Comparison of ENCODE assay signal across 31 cellular contexts in the genomic region with DNA sequence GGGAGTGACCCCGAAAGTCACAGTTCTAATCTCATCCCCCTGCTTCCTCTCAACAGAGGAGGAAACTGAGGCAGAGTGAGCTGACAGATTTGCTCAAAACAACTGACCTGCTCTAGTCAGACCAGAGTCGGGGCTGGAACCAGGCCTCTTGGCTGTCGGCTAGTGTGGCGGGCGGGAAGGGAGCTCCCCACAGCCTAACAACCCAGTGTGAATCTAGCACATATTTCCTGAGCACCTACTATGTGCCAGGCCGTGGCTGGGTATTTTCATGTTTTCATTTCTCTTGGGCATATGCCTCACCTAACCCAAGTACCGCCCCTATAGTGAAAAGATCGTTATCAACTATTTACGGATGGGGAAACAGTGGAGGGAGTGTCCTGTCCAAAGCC. TPM values are rescaled to one million over a fixed set of nuclear protein-coding genes. Genes with fewer than 3 reads are reported as not detected.
"Had no signal": no experiment of that assay in that cellular context is flagged by ENCODE, and none has a peak within 500 bp of the region (broad histone marks: within the 10 kb centered on the region; RNA-seq: fewer than 3 reads in every experiment).

No MANE protein-coding gene starts in this region.

- H3K4me1 ChIP-seq: ascending aorta, breast epithelium had no signal

- H3K36me3 Mint-ChIP-seq: activated naive CD4-positive, alpha-beta T cell treated with anti-CD3 and anti-CD28 coated beads, Interleukin-2, amount 10 ng/mL, durations not matched to agents 7 days and 5 days; activated naive CD4-positive, alpha-beta T cell treated with anti-CD3 and anti-CD28 coated beads, Interleukin-2, amount 50 U/mL, for 72 hours; activated naive CD8-positive, alpha-beta T cell treated with anti-CD3 and anti-CD28 coated beads, Interleukin-2, amount 10 ng/mL, durations not matched to agents 7 days and 5 days; T-cell had no signal

- H3K4me1 Mint-ChIP-seq: activated naive CD4-positive, alpha-beta T cell treated with anti-CD3 and anti-CD28 coated beads, Interleukin-2, amount 10 ng/mL, durations not matched to agents 7 days and 5 days; activated T-helper 17 cell treated with anti-CD3 and anti-CD28 coated beads, Interleukin-2, amount 50 U/mL, for 72 hours had no signal

- H3K4me3 Mint-ChIP-seq: activated CD4-positive, alpha-beta T cell treated with anti-CD3 and anti-CD28 coated beads for 36 hours; activated CD4-positive, alpha-beta T cell treated with anti-CD3 and anti-CD28 coated beads, Interleukin-2, amount 10 ng/mL, durations not matched to agents 24 days and 14 days; activated CD8-positive, alpha-beta T cell treated with anti-CD3 and anti-CD28 coated beads for 36 hours; activated naive CD4-positive, alpha-beta T cell treated with anti-CD3 and anti-CD28 coated beads, Interleukin-2, amount 10 ng/mL, durations not matched to agents 7 days and 5 days; activated naive CD8-positive, alpha-beta T cell treated with anti-CD3 and anti-CD28 coated beads, Interleukin-2, amount 10 ng/mL, durations not matched to agents 7 days and 5 days; activated T-cell treated with anti-CD3 and anti-CD28 coated beads, Interleukin-2, amount 50 U/mL, for 4 hours; activated T-helper 17 cell treated with anti-CD3 and anti-CD28 coated beads, Interleukin-2, amount 50 U/mL, for 72 hours; brain; central memory CD8-positive, alpha-beta T cell; dendritic cell treated with granulocyte-macrophage colony-stimulating factor and Interleukin-4, amounts not matched to agents 40 ng/mL and 50 ng/mL, for 4 days; T-cell; T-helper 1 cell treated with Interleukin-12 subunit alpha and Interleukin-12 subunit beta and Interleukin-4 antibody, amounts not matched to agents 30 μg/mL and 1 μg/mL, for 36 hours had no signal

- H3K27me3 Mint-ChIP-seq: activated CD4-positive, alpha-beta T cell treated with anti-CD3 and anti-CD28 coated beads for 36 hours; activated CD8-positive, alpha-beta T cell treated with anti-CD3 and anti-CD28 coated beads for 36 hours; activated T-helper 17 cell treated with anti-CD3 and anti-CD28 coated beads, Interleukin-2, amount 50 U/mL, for 72 hours had no signal

- FAIRE-seq: endothelial cell of umbilical vein had no signal

- DNase-seq: activated CD4-positive, alpha-beta T cell treated with anti-CD3 and anti-CD28 coated beads for 36 hours; activated CD4-positive, alpha-beta T cell treated with anti-CD3 and anti-CD28 coated beads, Interleukin-2, amount 10 ng/mL, durations not matched to agents 24 days and 14 days; activated CD4-positive, CD25-positive, alpha-beta regulatory T cell; activated CD8-positive, alpha-beta memory T cell treated with anti-CD3 and anti-CD28 coated beads for 24 hours; activated CD8-positive, alpha-beta T cell treated with anti-CD3 and anti-CD28 coated beads for 36 hours; activated gamma-delta T cell; activated naive CD4-positive, alpha-beta T cell; activated naive CD4-positive, alpha-beta T cell treated with anti-CD3 and anti-CD28 coated beads, Interleukin-2, amount 10 ng/mL, durations not matched to agents 7 days and 5 days; activated T-cell treated with anti-CD3 and anti-CD28 coated beads, Interleukin-2, amount 50 U/mL, for 4 hours; effector memory CD4-positive, alpha-beta T cell; esophagus squamous epithelium; foreskin melanocyte; SW 1271; T-cell; T-helper 9 cell had no signal

- H3K4me3 ChIP-seq: ascending aorta, breast epithelium, cardiac muscle cell, coronary artery, dorsolateral prefrontal cortex, esophagus squamous epithelium, heart left ventricle had no signal

- H3K9me3 ChIP-seq: ascending aorta, breast epithelium, esophagus squamous epithelium, heart left ventricle had no signal

- ATAC-seq: activated CD4-positive, alpha-beta T cell treated with anti-CD3 and anti-CD28 coated beads for 36 hours; activated CD8-positive, alpha-beta T cell treated with anti-CD3 and anti-CD28 coated beads for 36 hours; activated naive CD4-positive, alpha-beta T cell treated with anti-CD3 and anti-CD28 coated beads, Interleukin-2, amount 50 U/mL, for 72 hours; activated T-cell treated with anti-CD3 and anti-CD28 coated beads, Interleukin-2, amount 50 U/mL, for 4 hours; activated T-helper 17 cell treated with anti-CD3 and anti-CD28 coated beads, Interleukin-2, amount 50 U/mL, for 72 hours; heart left ventricle; T-cell had no signal

- H3K36me3 ChIP-seq: ascending aorta, breast epithelium, cardiac muscle cell, esophagus squamous epithelium had no signal

- H3K27ac ChIP-seq: ascending aorta, breast epithelium, cardiac muscle cell, coronary artery, dorsolateral prefrontal cortex, epithelial cell of prostate, esophagus squamous epithelium had no signal

- H3K27ac Mint-ChIP-seq: activated CD4-positive, alpha-beta T cell treated with anti-CD3 and anti-CD28 coated beads for 36 hours; activated CD4-positive, alpha-beta T cell treated with anti-CD3 and anti-CD28 coated beads, Interleukin-2, amount 10 ng/mL, durations not matched to agents 24 days and 14 days; activated CD8-positive, alpha-beta T cell treated with anti-CD3 and anti-CD28 coated beads for 36 hours; activated naive CD4-positive, alpha-beta T cell treated with anti-CD3 and anti-CD28 coated beads, Interleukin-2, amount 10 ng/mL, durations not matched to agents 7 days and 5 days; activated naive CD4-positive, alpha-beta T cell treated with anti-CD3 and anti-CD28 coated beads, Interleukin-2, amount 50 U/mL, for 72 hours; activated naive CD8-positive, alpha-beta T cell treated with anti-CD3 and anti-CD28 coated beads, Interleukin-2, amount 10 ng/mL, durations not matched to agents 7 days and 5 days; activated T-helper 17 cell treated with anti-CD3 and anti-CD28 coated beads, Interleukin-2, amount 50 U/mL, for 72 hours; brain; dendritic cell treated with granulocyte-macrophage colony-stimulating factor and Interleukin-4, amounts not matched to agents 40 ng/mL and 50 ng/mL, for 4 days; T-cell; T-helper 1 cell treated with Interleukin-12 subunit alpha and Interleukin-12 subunit beta and Interleukin-4 antibody, amounts not matched to agents 30 μg/mL and 1 μg/mL, for 36 hours had no signal

- H3K27me3 ChIP-seq: ascending aorta, breast epithelium, cardiac muscle cell, dorsolateral prefrontal cortex, esophagus squamous epithelium, heart left ventricle had no signal

- H3K9me3 Mint-ChIP-seq: activated CD4-positive, alpha-beta T cell treated with anti-CD3 and anti-CD28 coated beads, Interleukin-2, amount 10 ng/mL, durations not matched to agents 24 days and 14 days; activated CD8-positive, alpha-beta T cell treated with anti-CD3 and anti-CD28 coated beads for 36 hours; activated naive CD4-positive, alpha-beta T cell treated with anti-CD3 and anti-CD28 coated beads, Interleukin-2, amount 10 ng/mL, durations not matched to agents 7 days and 5 days; activated naive CD4-positive, alpha-beta T cell treated with anti-CD3 and anti-CD28 coated beads, Interleukin-2, amount 50 U/mL, for 72 hours; activated naive CD8-positive, alpha-beta T cell treated with anti-CD3 and anti-CD28 coated beads, Interleukin-2, amount 10 ng/mL, durations not matched to agents 7 days and 5 days; activated T-cell treated with anti-CD3 and anti-CD28 coated beads, Interleukin-2, amount 50 U/mL, for 4 hours; activated T-helper 17 cell treated with anti-CD3 and anti-CD28 coated beads, Interleukin-2, amount 50 U/mL, for 72 hours; central memory CD8-positive, alpha-beta T cell; dendritic cell treated with granulocyte-macrophage colony-stimulating factor and Interleukin-4, amounts not matched to agents 40 ng/mL and 50 ng/mL, for 4 days; T-cell; T-helper 1 cell treated with Interleukin-12 subunit alpha and Interleukin-12 subunit beta and Interleukin-4 antibody, amounts not matched to agents 30 μg/mL and 1 μg/mL, for 36 hours had no signal

RNA-seq across cellular contexts. Expression of gene GRIP2, which starts 27.2 kb away (rescaled TPM):
- total RNA-seq: activated CD4-positive, alpha-beta T cell treated with anti-CD3 and anti-CD28 coated beads for 36 hours; activated CD4-positive, alpha-beta T cell treated with anti-CD3 and anti-CD28 coated beads, Interleukin-2, amount 10 ng/mL, durations not matched to agents 24 days and 14 days; activated CD8-positive, alpha-beta T cell treated with anti-CD3 and anti-CD28 coated beads for 36 hours; activated naive CD4-positive, alpha-beta T cell treated with anti-CD3 and anti-CD28 coated beads, Interleukin-2, amount 50 U/mL, for 72 hours; activated naive CD8-positive, alpha-beta T cell treated with anti-CD3 and anti-CD28 coated beads, Interleukin-2, amount 10 ng/mL, durations not matched to agents 7 days and 5 days; activated T-cell treated with anti-CD3 and anti-CD28 coated beads, Interleukin-2, amount 50 U/mL, for 4 hours; endothelial cell of umbilical vein; T-helper 2 cell treated with Interferon-gamma antibody and Interleukin-4, amounts not matched to agents 100 ng/mL and 5 ng/mL, for 36 hours had no signal
- polyA plus RNA-seq: cardiac muscle cell, endothelial cell of umbilical vein had no signal
